ENCODE assay signal across 14 cellular contexts in genomic region chr11:9351956-9352355, GRCh38. TPM values are rescaled to one million over a fixed set of nuclear protein-coding genes. Genes with fewer than 3 reads are reported as not detected.
DNase-seq lines count a peak whose midpoint lies in the region; ATAC-seq and TF ChIP-seq lines count a peak whose summit lies in the region.
"Had no signal": no experiment of that assay in that cellular context is flagged by ENCODE, and none has a peak within 500 bp of the region (broad histone marks: within the 10 kb centered on the region; RNA-seq: fewer than 3 reads in every experiment).

No MANE protein-coding gene starts in this region.

- no peaks in the 10 kb centered on the region for H3K27me3 ChIP-seq in trophoblast cell (ENCODE audit: insufficient read depth, low read length)
- H3K27me3 ChIP-seq: BE2C had no signal

- no peaks in the 10 kb centered on the region for H3K79me2 ChIP-seq in trophoblast cell (ENCODE audit: control insufficient read depth, insufficient read depth, low read length, poor library complexity)

- no peak overlapping the region for H3K23ac ChIP-seq in trophoblast cell (ENCODE audit: low read length)

- H3K9ac ChIP-seq in trophoblast cell (ENCODE audit: low read length), result no peak overlapping the region
- H3K9ac ChIP-seq: SK-N-SH had no signal

- no peak overlapping the region for H2BK12ac ChIP-seq in trophoblast cell (ENCODE audit: low read length)

- no peak for TF ChIP-seq CTCF in epithelial cell of esophagus (IDR thresholded peaks at IDR 0.05; ENCODE audit: insufficient read depth, low read depth, low read length, missing control alignments)

- no peak overlapping the region for H2AK5ac ChIP-seq in trophoblast cell (ENCODE audit: low read length)

- H3K14ac ChIP-seq in trophoblast cell (ENCODE audit: low read length), result no peak overlapping the region

- ATAC-seq in GM18907 (IDR thresholded peaks at IDR 0.05; ENCODE audit: unreplicated experiment) (no peak), HG02870 (IDR thresholded peaks at IDR 0.05; ENCODE audit: unreplicated experiment) (no peak)

- no peak overlapping the region for H3K4me2 ChIP-seq in trophoblast cell (ENCODE audit: low read length)
- H3K4me2 ChIP-seq: SK-N-SH had no signal

- no peaks in the 10 kb centered on the region for H3K36me3 ChIP-seq in trophoblast cell (ENCODE audit: control insufficient read depth in 1 of 2, insufficient read depth in 2 of 2, low read length in 2 of 2)
- H3K36me3 ChIP-seq: BE2C, HAP-1 had no signal

- H3K9me3 ChIP-seq in trophoblast cell (ENCODE audit: insufficient read depth, low read depth, low read length), result no peaks in the 10 kb centered on the region
- H3K9me3 ChIP-seq: BE2C, HAP-1, SK-N-SH had no signal

- H3K18ac ChIP-seq in trophoblast cell (ENCODE audit: low read length), result no peak overlapping the region

- no peak overlapping the region for H3K27ac ChIP-seq in trophoblast cell (ENCODE audit: low read depth, low read length)

- no peaks in the 10 kb centered on the region for H3K79me1 ChIP-seq in trophoblast cell (ENCODE audit: low read length)

- no peak overlapping the region for H2BK120ac ChIP-seq in trophoblast cell (ENCODE audit: insufficient read depth, low read length, poor library complexity)

- no peak overlapping the region for H3K4me3 ChIP-seq in epithelial cell of esophagus (ENCODE audit: low read length)
- H3K4me3 ChIP-seq in trophoblast cell (ENCODE audit: low read depth, low read length), result no peak overlapping the region
- H3K4me3 ChIP-seq: HAP-1 had no signal

- no peak overlapping the region for H2BK5ac ChIP-seq in trophoblast cell (ENCODE audit: low read depth, low read length, poor library complexity)

- H4K12ac ChIP-seq in trophoblast cell (ENCODE audit: low read depth, low read length), result no peak overlapping the region

- no peak overlapping the region for H3K4ac ChIP-seq in trophoblast cell (ENCODE audit: low read depth, low read length)

- H3K4me1 ChIP-seq in trophoblast cell (ENCODE audit: control insufficient read depth in 1 of 2, insufficient read depth in 2 of 2, low read length in 2 of 2), result peaks cover 3% of the 10 kb centered on the region in 2 experiments
- H3K4me1 ChIP-seq: BE2C, HAP-1 had no signal

- WGBS in trophoblast cell (ENCODE audit: extremely low coverage, insufficient coverage, insufficient read length), result no CpG with 5 or more reads among the region's 1 CpG

- DNase-seq in EL (peak; percentile 23), NCI-H226 (peak; percentile 12), epithelial cell of esophagus (ENCODE audit: low read depth) (peak; percentile 78), trophoblast cell (peak; percentile 30 to 49), activated T-cell treated with anti-CD3 and anti-CD28 coated beads for 4 hours (no peak)
- DNase-seq: BE2C, DMS 273 treated with DMSO at 0.1 percent for 48 hours, NCI-H1048, NCI-H345, NCI-H526 treated with DMSO at 0.1 percent for 48 hours had no signal

- no peak overlapping the region for H2AFZ ChIP-seq in trophoblast cell (ENCODE audit: insufficient read depth, low read length, poor library complexity)

- no peak overlapping the region for H4K91ac ChIP-seq in trophoblast cell (ENCODE audit: low read depth, low read length)

- H4K8ac ChIP-seq in trophoblast cell (ENCODE audit: low read depth, low read length), result no peak overlapping the region

RNA-seq across cellular contexts. Expression of gene IPO7, which starts 32.5 kb away (rescaled TPM):
- polyA plus RNA-seq in trophoblast cell (2013), result 96.6 and 98.3 TPM in 2 replicates

RNA-seq across cellular contexts. Expression of gene TMEM41B, which starts 37.6 kb away (rescaled TPM):
- polyA plus RNA-seq in trophoblast cell (2013), result 67.0 and 71.4 TPM in 2 replicates
